Comparison of ENCODE assay signal across 22 cellular contexts in genomic region chr4:106650701-106651100, GRCh38.
"Had no signal": no experiment of that assay in that cellular context is flagged by ENCODE, and none has a peak within 500 bp of the region (broad histone marks: within the 10 kb centered on the region; RNA-seq: fewer than 3 reads in every experiment).

No MANE protein-coding gene starts in this region.

- ATAC-seq: HepG2 had no signal

- DNase-seq: IMR-90, Kasumi-1, KG1, MV-4-11, NCI-H1092, NCI-H1105 treated with DMSO at 0.1 percent for 48 hours, NCI-H1417 treated with DMSO at 0.1 percent for 48 hours, NCI-H146, NCI-H1694 treated with DMSO at 0.1 percent for 48 hours, NCI-H1930, NCI-H2081, NCI-H2107, NCI-H2227 treated with DMSO at 0.1 percent for 48 hours, NCI-H446, NCI-H510A, NCI-H524 treated with DMSO at 0.1 percent for 48 hours, NCI-H69, NCI-H774, RPMI8226, SHP77, SK-N-SH had no signal
